Comparison of ENCODE assay signal across 8 cellular contexts in genomic region chr12:8081921-8082577, GRCh38. TPM values are rescaled to one million over a fixed set of nuclear protein-coding genes. Genes with fewer than 3 reads are reported as not detected.
DNase-seq lines count a peak whose midpoint lies in the region; FAIRE-seq and TF ChIP-seq lines count a peak whose summit lies in the region.

TSS of gene NECAP1 (plus strand) at chr12:8082274. CDS start at chr12:8082289, 15 bp downstream.

- no peaks in the 10 kb centered on the region for H3K27me3 ChIP-seq in neuronal stem cell (ENCODE audit: control insufficient read depth in 3 of 3, insufficient read depth in 3 of 3, low read depth in 1 of 3, low read length in 3 of 3)

- no peak within 1 kb of the TSS for H4K91ac ChIP-seq in neuronal stem cell (ENCODE audit: low read depth, low read length, poor library complexity)

- H3K4me2 ChIP-seq in neuronal stem cell (ENCODE audit: insufficient read depth, low read length, poor library complexity, severe bottlenecking): peak within 1 kb of the TSS; percentile 54

- intact Hi-C loops in activated naive CD4-positive, alpha-beta T cell treated with anti-CD3 and anti-CD28 coated beads for 36 hours (cut with micrococcal nuclease): loop anchor here (1.0 to 10.0 kb wide), 8 partner anchors 50 to 1127 kb away; partner anchors contain the start of genes FOXJ2, PTPN6 and SLC2A3

- peaks cover 17% of the 10 kb centered on the region for H3K36me3 Mint-ChIP-seq in activated naive CD4-positive, alpha-beta T cell treated with anti-CD3 and anti-CD28 coated beads for 36 hours (ENCODE audit: low read depth)

- CTCF ChIA-PET in HEK293T (lab: Yijun Ruan, JAX): no interaction called here
- CTCF ChIA-PET in activated naive CD4-positive, alpha-beta T cell treated with anti-CD3 and anti-CD28 coated beads for 36 hours (lab: Charles Lee): interaction anchor here (0.9 to 1.2 kb wide), 2 partner anchors 12 to 36 kb away, joined by 3 to 5 read pairs; no protein-coding TSS in a partner anchor

- no peaks in the 10 kb centered on the region for H3K9me3 Mint-ChIP-seq in activated naive CD4-positive, alpha-beta T cell treated with anti-CD3 and anti-CD28 coated beads for 36 hours

- no peaks in the 10 kb centered on the region for H3K9me3 ChIP-seq in neuronal stem cell (replicated peaks in 1 of 2; ENCODE audit: control insufficient read depth in 2 of 2, insufficient read depth in 1 of 2, low read depth in 1 of 2, low read length in 2 of 2)

- peak within 1 kb of the TSS; percentile 93 for H3K27ac Mint-ChIP-seq in activated naive CD4-positive, alpha-beta T cell treated with anti-CD3 and anti-CD28 coated beads for 36 hours

- POLR2A ChIA-PET in HEK293T (lab: Yijun Ruan, JAX): no interaction called here

- no peak within 1 kb of the TSS for H2BK15ac ChIP-seq in neuronal stem cell (ENCODE audit: low read length)

- no peak for FAIRE-seq in frontal cortex (lab: Jason Lieb, UNC)

- peak within 1 kb of the TSS; percentile 78 for H3K27ac ChIP-seq in neuronal stem cell (replicated peaks; ENCODE audit: low read length)

- no peak for TF ChIP-seq CTCF in subcutaneous adipose tissue (IDR thresholded peaks at IDR 0.05; ENCODE audit: low read depth)

- peak within 1 kb of the TSS; percentile 98 for H3K4me3 Mint-ChIP-seq in activated naive CD4-positive, alpha-beta T cell treated with anti-CD3 and anti-CD28 coated beads for 36 hours

- no peak within 1 kb of the TSS for H2BK12ac ChIP-seq in neuronal stem cell (ENCODE audit: low read length)

- no peak within 1 kb of the TSS for H2BK120ac ChIP-seq in neuronal stem cell (ENCODE audit: low read depth, low read length)

- H3K23ac ChIP-seq in neuronal stem cell (ENCODE audit: low read depth, low read length, poor library complexity): no peak within 1 kb of the TSS

- no peak within 1 kb of the TSS for H3K4ac ChIP-seq in neuronal stem cell (ENCODE audit: low read length)

- H3K4me1 Mint-ChIP-seq in activated naive CD4-positive, alpha-beta T cell treated with anti-CD3 and anti-CD28 coated beads for 36 hours (ENCODE audit: low read depth): peaks cover 69% of the 10 kb centered on the region

- H3K4me1 ChIP-seq in neuronal stem cell (ENCODE audit: control insufficient read depth in 2 of 2, insufficient read depth in 1 of 2, low read depth in 1 of 2, low read length in 2 of 2): peaks cover 2 to 4% of the 10 kb centered on the region in 2 donors

- no CpG with 5 or more reads among the region's 49 CpGs for WGBS in neuronal stem cell (ENCODE audit: extremely low coverage in 2 of 2, insufficient read length in 2 of 2, insufficient replicate concordance in 1 of 2), 2 donors

- no peaks in the 10 kb centered on the region for H3K36me3 ChIP-seq in neuronal stem cell (replicated peaks in 1 of 2; ENCODE audit: control insufficient read depth in 2 of 2, insufficient read depth in 2 of 2, low read length in 2 of 2)

- peak within 1 kb of the TSS; percentile 95 for H3K9ac ChIP-seq in neuronal stem cell (ENCODE audit: low read depth, low read length, poor library complexity)

- peak; percentile 88 for DNase-seq in GF-D8 (lab: John Stamatoyannopoulos, UW)
- peak; percentile 90 for DNase-seq in HEK293T (ENCODE audit: extremely low spot score)
- peak; percentile 94 for DNase-seq in MV-4-11 (lab: John Stamatoyannopoulos, UW)
- DNase-seq in SK-N-DZ (ENCODE audit: low spot score): peak; percentile 97
- DNase-seq in activated naive CD4-positive, alpha-beta T cell treated with anti-CD3 and anti-CD28 coated beads for 36 hours: peak; percentile 99
- peak; percentile 75 to 83 for DNase-seq in frontal cortex (ENCODE audit: low spot score in 2 of 2)
- DNase-seq in neuronal stem cell (ENCODE audit: low spot score): peak; percentile 92

- peak within 1 kb of the TSS; percentile 81 for H3K18ac ChIP-seq in neuronal stem cell (ENCODE audit: low read length)

- peak within 1 kb of the TSS; percentile 82 to 91 for H3K4me3 ChIP-seq in neuronal stem cell (ENCODE audit: low read length in 2 of 2)

- H3K14ac ChIP-seq in neuronal stem cell (ENCODE audit: low read length): peak within 1 kb of the TSS; percentile 58

- no peak within 1 kb of the TSS for H2AK5ac ChIP-seq in neuronal stem cell (ENCODE audit: low read depth, low read length)

- no peaks in the 10 kb centered on the region for H3K79me1 ChIP-seq in neuronal stem cell (ENCODE audit: low read depth, low read length)

- H4K8ac ChIP-seq in neuronal stem cell (ENCODE audit: low read depth, low read length): no peak within 1 kb of the TSS

- H3K27me3 Mint-ChIP-seq in activated naive CD4-positive, alpha-beta T cell treated with anti-CD3 and anti-CD28 coated beads for 36 hours (ENCODE audit: low read depth): no peaks in the 10 kb centered on the region

- H2AFZ ChIP-seq in neuronal stem cell (ENCODE audit: low read length): peak within 1 kb of the TSS; percentile 90

- H2BK5ac ChIP-seq in neuronal stem cell (ENCODE audit: low read length): no peak within 1 kb of the TSS

TF ChIP-seq in HEK293T, 16 proteins besides CTCF, POLR2A, EP300 and RAD21:
- TF ChIP-seq NFRKB (IDR thresholded peaks at IDR 0.05) (peak; percentile 64), LEF1 (IDR thresholded peaks at IDR 0.05; ENCODE audit: borderline replicate concordance) (no peak), ELF4 (IDR thresholded peaks at IDR 0.05) (peak; percentile 53), PKNOX1 (IDR thresholded peaks at IDR 0.05) (no peak)

RNA-seq across cellular contexts. Expression of gene NECAP1, which starts in this region (rescaled TPM):
- polyA plus RNA-seq in SK-N-DZ (2014; cell fraction: cytosol; rRNA removed): 56.4 and 61.2 TPM in 2 replicates
- 60.4 and 68.5 TPM in 2 replicates for polyA plus RNA-seq in SK-N-DZ (2014; cell fraction: nucleus; rRNA removed)
- 10 to 100 TPM; 30.2 to 32.0 TPM for total RNA-seq in activated naive CD4-positive, alpha-beta T cell treated with anti-CD3 and anti-CD28 coated beads for 36 hours
- total RNA-seq in frontal cortex (198 TPM), subcutaneous adipose tissue (10 to 100 TPM; 29.9 to 36.5 (median 33.7) TPM)
- polyA plus RNA-seq in neuronal stem cell (2013, experiment 1 of 2): 14.3 TPM
- 14.5 TPM for polyA plus RNA-seq in neuronal stem cell (2013, experiment 2 of 2)

Comparison
In these comparisons a context has a peak if more than half of its experiments do, and no peak if none do; other contexts are left out.
1. Peak in every context shown above with its lines: DNase-seq, H3K4me3 ChIP-seq and H3K27ac ChIP-seq.